ENCODE assay signal across 1 cellular context in genomic region chr11:3146612-3147256, GRCh38.
TF ChIP-seq lines count a peak whose summit lies in the region.

No MANE protein-coding gene starts in this region.

TF ChIP-seq in GM23338, 12 proteins besides CTCF, POLR2A, EP300 and RAD21 (continued from another document):
- TF ChIP-seq ZNF462 (CRISPR knock-in tag; IDR thresholded peaks at IDR 0.05) = no peak
